Comparison of ENCODE assay signal across 9 cellular contexts in the genomic region with DNA sequence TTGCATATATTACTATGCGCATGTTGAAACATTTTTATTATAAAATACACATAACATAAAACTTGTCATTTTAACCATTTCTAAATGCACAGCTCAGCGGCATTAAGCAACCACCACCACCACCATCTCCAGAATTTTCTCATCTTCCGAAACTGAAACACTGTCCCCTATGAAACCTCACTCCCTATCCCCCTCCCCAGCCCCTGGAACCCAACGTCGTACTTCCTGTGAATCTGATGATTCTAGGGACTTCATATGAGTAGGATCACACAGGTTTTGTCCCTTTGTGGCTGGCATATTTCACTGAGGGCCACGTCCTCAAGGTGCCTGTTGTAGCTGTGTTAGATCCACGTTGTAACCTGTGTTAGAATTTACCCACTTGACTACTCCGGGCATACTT. TPM values are rescaled to one million over a fixed set of nuclear protein-coding genes. Genes with fewer than 3 reads are reported as not detected.
DNase-seq lines count a peak whose midpoint lies in the region; ATAC-seq and TF ChIP-seq lines count a peak whose summit lies in the region.
"Had no signal": no experiment of that assay in that cellular context is flagged by ENCODE, and none has a peak within 500 bp of the region (broad histone marks: within the 10 kb centered on the region; RNA-seq: fewer than 3 reads in every experiment).

No MANE protein-coding gene starts in this region.

- 49 to 59% methylated on average over 8 of the region's 8 CpGs for WGBS in heart right ventricle, 2 donors
- 43% methylated on average over 8 of the region's 8 CpGs for WGBS in mesenchymal stem cell

- peak overlapping the region; percentile 70 for H3K4me3 Mint-ChIP-seq in activated naive CD8-positive, alpha-beta T cell treated with anti-CD3 and anti-CD28 coated beads, Interleukin-2, amount 10 ng/mL, durations not matched to agents 7 days and 5 days

- peak overlapping the region in 1 of 2 experiments; percentile 21 for H3K18ac ChIP-seq in mesenchymal stem cell (ENCODE audit: low read depth in 1 of 2, low read length in 2 of 2)

- H2BK120ac ChIP-seq in mesenchymal stem cell (ENCODE audit: low read depth, low read length) = no peak overlapping the region

- intact Hi-C loops in heart right ventricle (cut with DNase I) = loop anchor here in 2 of 10 donors (5.0 kb wide), 4 partner anchors 47 to 1023 kb away; a partner anchor contains a TSS
- intact Hi-C loops in left ventricle myocardium superior (cut with micrococcal nuclease) = no loop called here
- intact Hi-C loops in upper lobe of right lung (cut with DNase I) = no loop called here

- H3K23ac ChIP-seq in mesenchymal stem cell (ENCODE audit: low read length in 2 of 2) = no peak overlapping the region

- peak overlapping the region in 1 of 2 experiments; percentile 54 for H2BK12ac ChIP-seq in mesenchymal stem cell (ENCODE audit: low read length in 2 of 2)

- H4K8ac ChIP-seq in mesenchymal stem cell (ENCODE audit: low read length) = peak overlapping the region; percentile 85

- peak overlapping the region; percentile 97 for H3K9ac ChIP-seq in mesenchymal stem cell (ENCODE audit: low read length)

- H3K4me3 ChIP-seq in heart right ventricle (peak overlapping the region in 9 of 10 donors; percentile 60 to 88 (median 68)), mesenchymal stem cell (ENCODE audit: insufficient read depth in 1 of 2, low read depth in 1 of 2, low read length in 2 of 2) (peak overlapping the region in 1 of 2 experiments; percentile 98), upper lobe of right lung (peak overlapping the region; percentile 63)

- no peak overlapping the region for H2AK5ac ChIP-seq in mesenchymal stem cell (ENCODE audit: low read length, severe bottlenecking)

- H3K36me3 ChIP-seq in heart right ventricle (peaks cover 0 to 11% (median 0%) of the 10 kb centered on the region in 9 donors), mesenchymal stem cell (ENCODE audit: control insufficient read depth in 1 of 2, insufficient read depth in 2 of 2, low read depth in 1 of 2, low read length in 2 of 2) (peaks cover 3 to 15% of the 10 kb centered on the region in 2 experiments), upper lobe of right lung (peaks cover 4% of the 10 kb centered on the region)

- H3K9me3 Mint-ChIP-seq in activated naive CD8-positive, alpha-beta T cell treated with anti-CD3 and anti-CD28 coated beads, Interleukin-2, amount 10 ng/mL, durations not matched to agents 7 days and 5 days = no peaks in the 10 kb centered on the region

- no peaks in the 10 kb centered on the region for H3K9me3 ChIP-seq in heart right ventricle
- H3K9me3 ChIP-seq in mesenchymal stem cell (ENCODE audit: control insufficient read depth, low read length) = no peaks in the 10 kb centered on the region
- no peaks in the 10 kb centered on the region for H3K9me3 ChIP-seq in upper lobe of right lung

- H3K79me1 ChIP-seq in mesenchymal stem cell (replicated peaks; ENCODE audit: low read length, poor library complexity, severe bottlenecking) = peaks cover 5% of the 10 kb centered on the region

- H3K4me1 ChIP-seq in heart right ventricle (peaks cover 6 to 33% (median 23%) of the 10 kb centered on the region in 9 donors), mesenchymal stem cell (ENCODE audit: control insufficient read depth, insufficient read depth, low read depth, low read length) (peaks cover 23% of the 10 kb centered on the region), upper lobe of right lung (peaks cover 13% of the 10 kb centered on the region)

- H3K36me3 Mint-ChIP-seq in activated naive CD8-positive, alpha-beta T cell treated with anti-CD3 and anti-CD28 coated beads, Interleukin-2, amount 10 ng/mL, durations not matched to agents 7 days and 5 days = peaks cover 8% of the 10 kb centered on the region

- peaks cover 21% of the 10 kb centered on the region for H3K4me1 Mint-ChIP-seq in activated naive CD8-positive, alpha-beta T cell treated with anti-CD3 and anti-CD28 coated beads, Interleukin-2, amount 10 ng/mL, durations not matched to agents 7 days and 5 days

- H2BK5ac ChIP-seq in mesenchymal stem cell (ENCODE audit: low read depth, low read length, poor library complexity, severe bottlenecking) = no peak overlapping the region

- ATAC-seq in heart right ventricle (no peak), left ventricle myocardium superior (no peak), upper lobe of right lung (no peak), HG03139 (IDR thresholded peaks at IDR 0.05; ENCODE audit: unreplicated experiment) (no peak)
- no peak for ATAC-seq in activated naive CD8-positive, alpha-beta T cell treated with anti-CD3 and anti-CD28 coated beads, Interleukin-2, amount 10 ng/mL, durations not matched to agents 7 days and 5 days (ENCODE audit: low read depth)

- POLR2A ChIA-PET in activated naive CD8-positive, alpha-beta T cell treated with anti-CD3 and anti-CD28 coated beads, Interleukin-2, amount 10 ng/mL, durations not matched to agents 7 days and 5 days (lab: Charles Lee) = interaction anchor here (0.6 kb wide), 1 partner anchor 1045 kb away, joined by 8 read pairs; no protein-coding TSS in a partner anchor

- peak overlapping the region; percentile 98 for H3K4me2 ChIP-seq in mesenchymal stem cell (ENCODE audit: low read length, poor library complexity, severe bottlenecking)

- TF ChIP-seq CTCF in heart right ventricle (IDR thresholded peaks at IDR 0.05) = no peak
- no peak for TF ChIP-seq CTCF in upper lobe of right lung (IDR thresholded peaks at IDR 0.05)

- H2BK15ac ChIP-seq in mesenchymal stem cell (ENCODE audit: low read depth, poor library complexity, severe bottlenecking) = no peak overlapping the region

- H3K14ac ChIP-seq in mesenchymal stem cell (ENCODE audit: low read length in 2 of 2) = no peak overlapping the region

- H3K27me3 ChIP-seq in heart right ventricle (no peaks in the 10 kb centered on the region), mesenchymal stem cell (ENCODE audit: control insufficient read depth in 1 of 2, insufficient read depth in 1 of 2, low read length in 2 of 2) (no peaks in the 10 kb centered on the region), upper lobe of right lung (no peaks in the 10 kb centered on the region)

- H3K4ac ChIP-seq in mesenchymal stem cell (ENCODE audit: low read depth in 1 of 2, low read length in 2 of 2) = no peak overlapping the region

- DNase-seq in heart right ventricle (no peak), left ventricle myocardium superior (no peak), mesenchymal stem cell (no peak), upper lobe of right lung (no peak), MV-4-11 (lab: John Stamatoyannopoulos, UW) (no peak), NCI-H1694 treated with DMSO at 0.1 percent for 48 hours (lab: John Stamatoyannopoulos, UW) (no peak)
- DNase-seq in activated naive CD8-positive, alpha-beta T cell treated with anti-CD3 and anti-CD28 coated beads, Interleukin-2, amount 10 ng/mL, durations not matched to agents 7 days and 5 days = no peak

- no peak overlapping the region for H2AFZ ChIP-seq in mesenchymal stem cell (ENCODE audit: low read depth, low read length)

- peak overlapping the region; percentile 51 for H3K27ac Mint-ChIP-seq in activated naive CD8-positive, alpha-beta T cell treated with anti-CD3 and anti-CD28 coated beads, Interleukin-2, amount 10 ng/mL, durations not matched to agents 7 days and 5 days

- H3K27ac ChIP-seq in heart right ventricle (peak overlapping the region in 8 of 10 donors; percentile 58 to 91 (median 74)), mesenchymal stem cell (ENCODE audit: low read length, poor library complexity, severe bottlenecking) (no peak overlapping the region), upper lobe of right lung (peak overlapping the region; percentile 66)

- H4K91ac ChIP-seq in mesenchymal stem cell (ENCODE audit: low read length) = no peak overlapping the region

- no peaks in the 10 kb centered on the region for H3K27me3 Mint-ChIP-seq in activated naive CD8-positive, alpha-beta T cell treated with anti-CD3 and anti-CD28 coated beads, Interleukin-2, amount 10 ng/mL, durations not matched to agents 7 days and 5 days

RNA-seq across cellular contexts. Expression of a gene that starts 0.7 kb away (rescaled TPM):
- total RNA-seq in heart right ventricle (100 to 1,000 TPM in 5 of 10 donors, 10 to 100 TPM in 5; 91.5 to 155 (median 101) TPM), left ventricle myocardium superior (148 TPM), upper lobe of right lung (110 TPM)
- 100 to 1,000 TPM; 163 to 288 TPM for polyA plus RNA-seq in heart right ventricle
- total RNA-seq in activated naive CD8-positive, alpha-beta T cell treated with anti-CD3 and anti-CD28 coated beads, Interleukin-2, amount 10 ng/mL, durations not matched to agents 7 days and 5 days = 100 to 1,000 TPM; 210 to 211 TPM
- polyA plus RNA-seq in mesenchymal stem cell (2013, experiment 1 of 2) = 184 TPM
- polyA plus RNA-seq in mesenchymal stem cell (2013, experiment 2 of 2) = 179 TPM

RNA-seq across cellular contexts. Expression of a gene that starts 28.8 kb away (rescaled TPM):
- total RNA-seq in heart right ventricle (not detected), left ventricle myocardium superior (not detected), upper lobe of right lung (not detected)
- polyA plus RNA-seq in heart right ventricle = under 1 TPM in 1 of 2 donors, not detected in 1; 0.01 TPM
- total RNA-seq in activated naive CD8-positive, alpha-beta T cell treated with anti-CD3 and anti-CD28 coated beads, Interleukin-2, amount 10 ng/mL, durations not matched to agents 7 days and 5 days = not detected
- polyA plus RNA-seq in mesenchymal stem cell (2013, experiment 1 of 2) = 0.03 TPM
- 0.05 TPM for polyA plus RNA-seq in mesenchymal stem cell (2013, experiment 2 of 2)
- total RNA-seq: renal cortical epithelial cell had no signal

RNA-seq across cellular contexts. Expression of a gene that starts 57.7 kb away (rescaled TPM):
- total RNA-seq in heart right ventricle (10 to 100 TPM in 8 of 10 donors, 1 to 10 TPM in 2; 7.9 to 14.6 (median 11.9) TPM), left ventricle myocardium superior (9.3 TPM), upper lobe of right lung (20.3 TPM)
- polyA plus RNA-seq in heart right ventricle = 10 to 100 TPM; 24.1 to 26.9 TPM
- total RNA-seq in activated naive CD8-positive, alpha-beta T cell treated with anti-CD3 and anti-CD28 coated beads, Interleukin-2, amount 10 ng/mL, durations not matched to agents 7 days and 5 days = 10 to 100 TPM; 30.1 to 37.5 TPM
- 16.5 TPM for polyA plus RNA-seq in mesenchymal stem cell (2013, experiment 1 of 2)
- 16.2 TPM for polyA plus RNA-seq in mesenchymal stem cell (2013, experiment 2 of 2)

RNA-seq across cellular contexts. Expression of a gene that starts 57.9 kb away (rescaled TPM):
- total RNA-seq in heart right ventricle (1 to 10 TPM in 1 of 10 donors, under 1 TPM in 9; 0.12 to 1.0 (median 0.29) TPM), left ventricle myocardium superior (0.42 TPM), upper lobe of right lung (2.3 TPM)
- polyA plus RNA-seq in heart right ventricle = under 1 TPM; 0.14 to 0.66 TPM
- total RNA-seq in activated naive CD8-positive, alpha-beta T cell treated with anti-CD3 and anti-CD28 coated beads, Interleukin-2, amount 10 ng/mL, durations not matched to agents 7 days and 5 days = 1 to 10 TPM; 1.5 to 1.7 TPM
- 0.12 TPM for polyA plus RNA-seq in mesenchymal stem cell (2013, experiment 1 of 2)
- 0.14 TPM for polyA plus RNA-seq in mesenchymal stem cell (2013, experiment 2 of 2)

RNA-seq across cellular contexts. Expression of a gene that starts 57.9 kb away (rescaled TPM):
- total RNA-seq in heart right ventricle = 10 to 100 TPM; 20.3 to 40.5 (median 26.3) TPM
- polyA plus RNA-seq in heart right ventricle = 10 to 100 TPM in 1 of 2 donors, 1 to 10 TPM in 1; 9.6 to 13.2 TPM
- 35.2 TPM for total RNA-seq in left ventricle myocardium superior
- 10 to 100 TPM; 60.6 to 61.5 TPM for total RNA-seq in activated naive CD8-positive, alpha-beta T cell treated with anti-CD3 and anti-CD28 coated beads, Interleukin-2, amount 10 ng/mL, durations not matched to agents 7 days and 5 days
- polyA plus RNA-seq in mesenchymal stem cell (2013, experiment 1 of 2) = 27.7 TPM
- polyA plus RNA-seq in mesenchymal stem cell (2013, experiment 2 of 2) = 26.9 TPM
- 54.3 TPM for total RNA-seq in upper lobe of right lung
